Comparison of ENCODE assay signal across 26 cellular contexts in genomic region chr14:104316121-104316722, GRCh38.
A peak's percentile ranks its signal among the peaks of the same experiment; 100 is the strongest.
DNase-seq lines count a peak whose midpoint lies in the region; ATAC-seq and TF ChIP-seq lines count a peak whose summit lies in the region.
"Had no signal": no experiment of that assay in that cellular context is flagged by ENCODE, and none has a peak within 500 bp of the region (broad histone marks: within the 10 kb centered on the region; RNA-seq: fewer than 3 reads in every experiment).

No MANE protein-coding gene starts in this region.

- no peak overlapping the region for H3K4me3 ChIP-seq in stomach
- no peak overlapping the region for H3K4me3 ChIP-seq in MM.1S (ENCODE audit: low read length)
- H3K4me3 ChIP-seq: ovary, sigmoid colon had no signal

- CTCF ChIA-PET in activated naive CD4-positive, alpha-beta T cell treated with anti-CD3 and anti-CD28 coated beads, Interleukin-2, amount 10 ng/mL, durations not matched to agents 7 days and 5 days (lab: Charles Lee) = no interaction called here
- CTCF ChIA-PET in activated naive CD4-positive, alpha-beta T cell treated with anti-CD3 and anti-CD28 coated beads for 36 hours (lab: Charles Lee) = no interaction called here

- no peaks in the 10 kb centered on the region for H3K9me2 ChIP-seq in MM.1S (replicated peaks; ENCODE audit: insufficient read depth, low read length)

- TF ChIP-seq POLR2A in stomach (IDR thresholded peaks at IDR 0.05) = no peak

- TF ChIP-seq CTCF in stomach (IDR thresholded peaks at IDR 0.05) (no peak), MM.1S (IDR thresholded peaks at IDR 0.05; ENCODE audit: low read length) (no peak)

- H2AFZ ChIP-seq in MM.1S (ENCODE audit: low read length) = no peak overlapping the region

- H3K27me3 Mint-ChIP-seq in activated naive CD4-positive, alpha-beta T cell treated with anti-CD3 and anti-CD28 coated beads, Interleukin-2, amount 10 ng/mL, durations not matched to agents 7 days and 5 days = peaks cover 6% of the 10 kb centered on the region
- peaks cover 3% of the 10 kb centered on the region for H3K27me3 Mint-ChIP-seq in activated naive CD4-positive, alpha-beta T cell treated with anti-CD3 and anti-CD28 coated beads for 36 hours (ENCODE audit: low read depth)
- H3K27me3 Mint-ChIP-seq: activated CD8-positive, alpha-beta memory T cell treated with anti-CD3 and anti-CD28 coated beads, Interleukin-2, amount 10 ng/mL, durations not matched to agents 7 days and 5 days had no signal

- H3K27me3 ChIP-seq in stomach (peaks cover 0 to 27% (median 10%) of the 10 kb centered on the region in 3 donors), MM.1S (replicated peaks; ENCODE audit: insufficient read depth, low read length) (peaks cover 4% of the 10 kb centered on the region; the same call in 1 of the 2 replicates)
- H3K27me3 ChIP-seq: foreskin keratinocyte, ovary had no signal

- no peak for ATAC-seq in HG02763 (IDR thresholded peaks at IDR 0.05; ENCODE audit: unreplicated experiment)
- ATAC-seq: activated CD8-positive, alpha-beta memory T cell treated with anti-CD3 and anti-CD28 coated beads, Interleukin-2, amount 10 ng/mL, durations not matched to agents 7 days and 5 days; foreskin keratinocyte; naive thymus-derived CD4-positive, alpha-beta T cell; stimulated activated effector memory CD8-positive, alpha-beta T cell treated with anti-CD3 and anti-CD28 coated beads, Interleukin-12 subunit alpha, Interleukin-12 subunit beta, amount 100 ng/mL, for 72 hours had no signal

- peak; percentile 14 for DNase-seq in activated naive CD4-positive, alpha-beta T cell treated with anti-CD3 and anti-CD28 coated beads, Interleukin-2, amount 10 ng/mL, durations not matched to agents 7 days and 5 days
- no peak for DNase-seq in activated naive CD4-positive, alpha-beta T cell treated with anti-CD3 and anti-CD28 coated beads for 36 hours
- DNase-seq in NCI-H526 (lab: John Stamatoyannopoulos, UW) = peak; percentile 54 to 87
- peak; percentile 42 for DNase-seq in islet precursor cell
- DNase-seq in stomach = peak; percentile 17
- DNase-seq in GM19238 (ENCODE audit: insufficient read length, low spot score) = no peak
- no peak for DNase-seq in MM.1S
- DNase-seq: activated CD4-positive, alpha-beta T cell treated with anti-CD3 and anti-CD28 coated beads for 4 hours; activated CD8-positive, alpha-beta memory T cell treated with anti-CD3 and anti-CD28 coated beads, Interleukin-2, amount 10 ng/mL, durations not matched to agents 7 days and 5 days; amygdala; caudate nucleus; CD4-positive, CD25-positive, alpha-beta regulatory T cell; DMS 273 treated with DMSO at 0.1 percent for 48 hours; erythroblast; foreskin keratinocyte; KG1; kidney; mesenchymal stem cell; MV-4-11; NCI-H187 treated with DMSO at 0.1 percent for 48 hours; NCI-H446 treated with DMSO at 0.1 percent for 48 hours had no signal

- no peaks in the 10 kb centered on the region for H4K20me1 ChIP-seq in MM.1S (ENCODE audit: insufficient read depth, low read length)

- H3K4me3 Mint-ChIP-seq in activated naive CD4-positive, alpha-beta T cell treated with anti-CD3 and anti-CD28 coated beads, Interleukin-2, amount 10 ng/mL, durations not matched to agents 7 days and 5 days = no peak overlapping the region
- H3K4me3 Mint-ChIP-seq in activated naive CD4-positive, alpha-beta T cell treated with anti-CD3 and anti-CD28 coated beads for 36 hours = no peak overlapping the region
- H3K4me3 Mint-ChIP-seq: activated CD8-positive, alpha-beta memory T cell treated with anti-CD3 and anti-CD28 coated beads, Interleukin-2, amount 10 ng/mL, durations not matched to agents 7 days and 5 days; CD4-positive, CD25-positive, alpha-beta regulatory T cell; naive thymus-derived CD4-positive, alpha-beta T cell; stimulated activated effector memory CD8-positive, alpha-beta T cell treated with anti-CD3 and anti-CD28 coated beads, Interleukin-12 subunit alpha, Interleukin-12 subunit beta, amount 100 ng/mL, for 72 hours had no signal

- peaks cover 0 to 2% (median 0%) of the 10 kb centered on the region in 4 donors for H3K9me3 ChIP-seq in stomach
- no peaks in the 10 kb centered on the region for H3K9me3 ChIP-seq in MM.1S (replicated peaks; ENCODE audit: insufficient read depth, low read length)
- H3K9me3 ChIP-seq: ovary had no signal

- H3K36me3 ChIP-seq in stomach = no peaks in the 10 kb centered on the region
- H3K36me3 ChIP-seq in MM.1S (replicated peaks; ENCODE audit: insufficient read depth, low read length) = no peaks in the 10 kb centered on the region
- H3K36me3 ChIP-seq: ovary, sigmoid colon had no signal

- no peak overlapping the region for H3K4me2 ChIP-seq in MM.1S (ENCODE audit: low read depth, low read length)

- H3K36me3 Mint-ChIP-seq in activated naive CD4-positive, alpha-beta T cell treated with anti-CD3 and anti-CD28 coated beads, Interleukin-2, amount 10 ng/mL, durations not matched to agents 7 days and 5 days = no peaks in the 10 kb centered on the region
- no peaks in the 10 kb centered on the region for H3K36me3 Mint-ChIP-seq in activated naive CD4-positive, alpha-beta T cell treated with anti-CD3 and anti-CD28 coated beads for 36 hours (ENCODE audit: low read depth)
- H3K36me3 Mint-ChIP-seq: activated CD8-positive, alpha-beta memory T cell treated with anti-CD3 and anti-CD28 coated beads, Interleukin-2, amount 10 ng/mL, durations not matched to agents 7 days and 5 days; CD4-positive, CD25-positive, alpha-beta regulatory T cell; naive thymus-derived CD4-positive, alpha-beta T cell; stimulated activated effector memory CD8-positive, alpha-beta T cell treated with anti-CD3 and anti-CD28 coated beads, Interleukin-12 subunit alpha, Interleukin-12 subunit beta, amount 100 ng/mL, for 72 hours had no signal

- H3K79me2 ChIP-seq in MM.1S (ENCODE audit: low read length) = no peaks in the 10 kb centered on the region

- TF ChIP-seq EP300 in stomach (IDR thresholded peaks at IDR 0.05) = no peak

- 80 to 96% (median 94%) methylated on average over 14 to 20 of the region's 20 CpGs for WGBS in stomach, 5 donors

- H3K27ac Mint-ChIP-seq in activated naive CD4-positive, alpha-beta T cell treated with anti-CD3 and anti-CD28 coated beads, Interleukin-2, amount 10 ng/mL, durations not matched to agents 7 days and 5 days = no peak overlapping the region
- H3K27ac Mint-ChIP-seq in activated naive CD4-positive, alpha-beta T cell treated with anti-CD3 and anti-CD28 coated beads for 36 hours = no peak overlapping the region
- H3K27ac Mint-ChIP-seq: activated CD8-positive, alpha-beta memory T cell treated with anti-CD3 and anti-CD28 coated beads, Interleukin-2, amount 10 ng/mL, durations not matched to agents 7 days and 5 days; naive thymus-derived CD4-positive, alpha-beta T cell; stimulated activated effector memory CD8-positive, alpha-beta T cell treated with anti-CD3 and anti-CD28 coated beads, Interleukin-12 subunit alpha, Interleukin-12 subunit beta, amount 100 ng/mL, for 72 hours had no signal

- no peaks in the 10 kb centered on the region for H3F3A ChIP-seq in MM.1S (ENCODE audit: insufficient read depth, low read length)

- no peaks in the 10 kb centered on the region for H3K4me1 Mint-ChIP-seq in activated naive CD4-positive, alpha-beta T cell treated with anti-CD3 and anti-CD28 coated beads, Interleukin-2, amount 10 ng/mL, durations not matched to agents 7 days and 5 days
- peaks cover under 1% of the 10 kb centered on the region for H3K4me1 Mint-ChIP-seq in activated naive CD4-positive, alpha-beta T cell treated with anti-CD3 and anti-CD28 coated beads for 36 hours (ENCODE audit: low read depth)
- H3K4me1 Mint-ChIP-seq: activated CD8-positive, alpha-beta memory T cell treated with anti-CD3 and anti-CD28 coated beads, Interleukin-2, amount 10 ng/mL, durations not matched to agents 7 days and 5 days; CD4-positive, CD25-positive, alpha-beta regulatory T cell; stimulated activated effector memory CD8-positive, alpha-beta T cell treated with anti-CD3 and anti-CD28 coated beads, Interleukin-12 subunit alpha, Interleukin-12 subunit beta, amount 100 ng/mL, for 72 hours had no signal

- intact Hi-C loops in activated naive CD4-positive, alpha-beta T cell treated with anti-CD3 and anti-CD28 coated beads for 36 hours (cut with micrococcal nuclease) = no loop called here
- intact Hi-C loops in stomach (cut with DNase I; ENCODE audit: low total_unique reads) = no loop called here

- no peak overlapping the region for H3K9ac ChIP-seq in MM.1S (ENCODE audit: low read length)

- H3K27ac ChIP-seq in stomach (no peak overlapping the region), MM.1S (ENCODE audit: low read length) (no peak overlapping the region)
- H3K27ac ChIP-seq: foreskin keratinocyte, ovary, sigmoid colon had no signal

- H3K4me1 ChIP-seq in stomach = no peaks in the 10 kb centered on the region
- no peaks in the 10 kb centered on the region for H3K4me1 ChIP-seq in MM.1S (ENCODE audit: low read length)
- H3K4me1 ChIP-seq: foreskin keratinocyte had no signal

- H3K9me3 Mint-ChIP-seq in activated naive CD4-positive, alpha-beta T cell treated with anti-CD3 and anti-CD28 coated beads, Interleukin-2, amount 10 ng/mL, durations not matched to agents 7 days and 5 days = no peaks in the 10 kb centered on the region
- peaks cover 2% of the 10 kb centered on the region for H3K9me3 Mint-ChIP-seq in activated naive CD4-positive, alpha-beta T cell treated with anti-CD3 and anti-CD28 coated beads for 36 hours
- H3K9me3 Mint-ChIP-seq: stimulated activated effector memory CD8-positive, alpha-beta T cell treated with anti-CD3 and anti-CD28 coated beads, Interleukin-12 subunit alpha, Interleukin-12 subunit beta, amount 100 ng/mL, for 72 hours had no signal

Comparison
In these comparisons a context has a peak if more than half of its experiments do, and no peak if none do; other contexts are left out.
1. DNase-seq: peak in activated naive CD4-positive, alpha-beta T cell treated with anti-CD3 and anti-CD28 coated beads, Interleukin-2, amount 10 ng/mL, durations not matched to agents 7 days and 5 days (single experiment), NCI-H526 (2 of 2), islet precursor cell (single experiment) and stomach (single experiment); none in activated naive CD4-positive, alpha-beta T cell treated with anti-CD3 and anti-CD28 coated beads for 36 hours (single experiment), GM19238 (single experiment) and MM.1S (single experiment).